In the genomic region with DNA sequence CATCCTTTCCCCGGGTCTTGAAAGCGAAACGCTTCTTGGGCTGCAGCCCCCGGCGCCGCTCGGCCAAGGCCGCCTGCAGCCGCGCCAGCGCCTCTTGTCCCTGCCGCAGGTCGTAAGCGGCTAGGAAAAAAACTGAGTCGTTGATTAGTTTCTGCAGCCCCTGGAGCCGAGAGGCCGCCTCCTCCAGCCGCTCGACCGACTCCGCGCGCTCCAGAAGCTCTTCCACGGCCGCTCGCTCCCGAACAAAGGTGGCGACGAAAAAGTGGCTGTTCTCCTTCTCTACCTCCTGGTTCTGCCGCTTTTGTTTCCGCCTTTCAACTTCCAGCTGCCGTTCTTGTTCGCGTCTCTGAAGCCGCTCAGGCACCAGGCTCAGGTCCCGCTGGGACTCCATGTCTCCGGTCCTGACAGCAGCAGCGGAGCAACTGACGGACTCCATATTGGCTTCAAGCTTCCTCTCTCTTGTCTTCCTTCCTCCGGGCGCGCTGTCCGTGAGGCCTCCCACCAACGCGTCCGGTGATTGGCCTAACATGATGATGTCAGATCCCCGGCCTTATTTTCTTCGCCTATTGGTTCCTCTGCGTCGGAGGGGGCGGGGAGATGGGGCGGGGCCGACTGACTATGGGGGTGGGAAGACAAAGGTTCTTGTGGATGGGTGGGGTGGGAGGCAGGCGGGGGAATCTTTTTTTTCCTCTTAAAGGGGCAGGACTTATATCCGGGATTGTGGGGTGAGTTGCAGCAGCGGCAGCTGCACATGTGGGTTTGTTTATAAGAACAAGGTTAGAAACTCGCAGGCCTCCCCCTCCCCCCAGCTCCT, we compare ENCODE assay signal across 1 cellular context.
A peak's percentile ranks its signal among the peaks of the same experiment; 100 is the strongest.
TF ChIP-seq lines count a peak whose summit lies in the region.

A gene with protein sequence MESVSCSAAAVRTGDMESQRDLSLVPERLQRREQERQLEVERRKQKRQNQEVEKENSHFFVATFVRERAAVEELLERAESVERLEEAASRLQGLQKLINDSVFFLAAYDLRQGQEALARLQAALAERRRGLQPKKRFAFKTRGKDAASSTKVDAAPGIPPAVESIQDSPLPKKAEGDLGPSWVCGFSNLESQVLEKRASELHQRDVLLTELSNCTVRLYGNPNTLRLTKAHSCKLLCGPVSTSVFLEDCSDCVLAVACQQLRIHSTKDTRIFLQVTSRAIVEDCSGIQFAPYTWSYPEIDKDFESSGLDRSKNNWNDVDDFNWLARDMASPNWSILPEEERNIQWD (minus strand): TSS at position 466 of the 814 bp plus-strand sequence. CDS start 30 bp downstream, at position 436.

TF ChIP-seq in SK-N-SH, 30 proteins besides CTCF, POLR2A, EP300 and RAD21 (continued from another document):
- TF ChIP-seq, protein P1, sequence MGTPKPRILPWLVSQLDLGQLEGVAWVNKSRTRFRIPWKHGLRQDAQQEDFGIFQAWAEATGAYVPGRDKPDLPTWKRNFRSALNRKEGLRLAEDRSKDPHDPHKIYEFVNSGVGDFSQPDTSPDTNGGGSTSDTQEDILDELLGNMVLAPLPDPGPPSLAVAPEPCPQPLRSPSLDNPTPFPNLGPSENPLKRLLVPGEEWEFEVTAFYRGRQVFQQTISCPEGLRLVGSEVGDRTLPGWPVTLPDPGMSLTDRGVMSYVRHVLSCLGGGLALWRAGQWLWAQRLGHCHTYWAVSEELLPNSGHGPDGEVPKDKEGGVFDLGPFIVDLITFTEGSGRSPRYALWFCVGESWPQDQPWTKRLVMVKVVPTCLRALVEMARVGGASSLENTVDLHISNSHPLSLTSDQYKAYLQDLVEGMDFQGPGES (IDR thresholded peaks at IDR 0.05; ENCODE audit: low read depth, low read length) = no peak
- no peak for TF ChIP-seq NRF1 (IDR thresholded peaks at IDR 0.05; ENCODE audit: low read depth, low read length)
- no peak for TF ChIP-seq NFIC (IDR thresholded peaks at IDR 0.05; ENCODE audit: borderline replicate concordance)
- TF ChIP-seq SMC3 (IDR thresholded peaks at IDR 0.05; ENCODE audit: low read depth, low read length) = no peak
- TF ChIP-seq GABPA (IDR thresholded peaks at IDR 0.05; ENCODE audit: low read depth) = peak; percentile 66
- TF ChIP-seq POLR2AphosphoS5 (IDR thresholded peaks at IDR 0.05; ENCODE audit: low read depth, low read length) = peak; percentile 96
- TF ChIP-seq, protein P2, sequence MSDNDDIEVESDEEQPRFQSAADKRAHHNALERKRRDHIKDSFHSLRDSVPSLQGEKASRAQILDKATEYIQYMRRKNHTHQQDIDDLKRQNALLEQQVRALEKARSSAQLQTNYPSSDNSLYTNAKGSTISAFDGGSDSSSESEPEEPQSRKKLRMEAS (IDR thresholded peaks at IDR 0.05; ENCODE audit: low read depth) = peak; percentile 77
- TF ChIP-seq JUND (IDR thresholded peaks at IDR 0.05) = no peak
- TF ChIP-seq TAF1 (IDR thresholded peaks at IDR 0.05; ENCODE audit: borderline replicate concordance, low read depth, low read length) = peak; percentile 97
- TF ChIP-seq MXI1 (IDR thresholded peaks at IDR 0.05; ENCODE audit: low read depth, low read length) = peak; percentile 72
- no peak for TF ChIP-seq TEAD4 (IDR thresholded peaks at IDR 0.05; ENCODE audit: borderline replicate concordance, insufficient read depth)
- TF ChIP-seq FOSL2 (IDR thresholded peaks at IDR 0.05; ENCODE audit: borderline replicate concordance, low read depth) = no peak
- TF ChIP-seq TCF12 (IDR thresholded peaks at IDR 0.05) = peak; percentile 62
- no peak for TF ChIP-seq FOXJ3 (CRISPR knock-in tag; IDR thresholded peaks at IDR 0.05)
- TF ChIP-seq, protein P3, sequence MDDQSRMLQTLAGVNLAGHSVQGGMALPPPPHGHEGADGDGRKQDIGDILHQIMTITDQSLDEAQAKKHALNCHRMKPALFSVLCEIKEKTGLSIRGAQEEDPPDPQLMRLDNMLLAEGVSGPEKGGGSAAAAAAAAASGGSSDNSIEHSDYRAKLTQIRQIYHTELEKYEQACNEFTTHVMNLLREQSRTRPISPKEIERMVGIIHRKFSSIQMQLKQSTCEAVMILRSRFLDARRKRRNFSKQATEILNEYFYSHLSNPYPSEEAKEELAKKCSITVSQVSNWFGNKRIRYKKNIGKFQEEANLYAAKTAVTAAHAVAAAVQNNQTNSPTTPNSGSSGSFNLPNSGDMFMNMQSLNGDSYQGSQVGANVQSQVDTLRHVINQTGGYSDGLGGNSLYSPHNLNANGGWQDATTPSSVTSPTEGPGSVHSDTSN (IDR thresholded peaks at IDR 0.05) = no peak
- TF ChIP-seq, protein P4, sequence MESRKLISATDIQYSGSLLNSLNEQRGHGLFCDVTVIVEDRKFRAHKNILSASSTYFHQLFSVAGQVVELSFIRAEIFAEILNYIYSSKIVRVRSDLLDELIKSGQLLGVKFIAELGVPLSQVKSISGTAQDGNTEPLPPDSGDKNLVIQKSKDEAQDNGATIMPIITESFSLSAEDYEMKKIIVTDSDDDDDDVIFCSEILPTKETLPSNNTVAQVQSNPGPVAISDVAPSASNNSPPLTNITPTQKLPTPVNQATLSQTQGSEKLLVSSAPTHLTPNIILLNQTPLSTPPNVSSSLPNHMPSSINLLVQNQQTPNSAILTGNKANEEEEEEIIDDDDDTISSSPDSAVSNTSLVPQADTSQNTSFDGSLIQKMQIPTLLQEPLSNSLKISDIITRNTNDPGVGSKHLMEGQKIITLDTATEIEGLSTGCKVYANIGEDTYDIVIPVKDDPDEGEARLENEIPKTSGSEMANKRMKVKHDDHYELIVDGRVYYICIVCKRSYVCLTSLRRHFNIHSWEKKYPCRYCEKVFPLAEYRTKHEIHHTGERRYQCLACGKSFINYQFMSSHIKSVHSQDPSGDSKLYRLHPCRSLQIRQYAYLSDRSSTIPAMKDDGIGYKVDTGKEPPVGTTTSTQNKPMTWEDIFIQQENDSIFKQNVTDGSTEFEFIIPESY (IDR thresholded peaks at IDR 0.05; ENCODE audit: borderline replicate concordance, low read depth) = no peak
- no peak for TF ChIP-seq FOXM1 (IDR thresholded peaks at IDR 0.05; ENCODE audit: low read depth)
- TF ChIP-seq RXRA (IDR thresholded peaks at IDR 0.05; ENCODE audit: borderline replicate concordance, low read depth) = no peak
- no peak for TF ChIP-seq RCOR1 (IDR thresholded peaks at IDR 0.05; ENCODE audit: low read length)
- TF ChIP-seq ELF1 (IDR thresholded peaks at IDR 0.05) = peak; percentile 63; the same call in 1 of the 2 replicates
- TF ChIP-seq MEF2A (IDR thresholded peaks at IDR 0.05; ENCODE audit: borderline replicate concordance, low read depth) = no peak
